ENCODE assay signal across 9 cellular contexts in genomic region chr17:45225051-45225700, GRCh38. TPM values are rescaled to one million over a fixed set of nuclear protein-coding genes. Genes with fewer than 3 reads are reported as not detected.
A peak's percentile ranks its signal among the peaks of the same experiment; 100 is the strongest.
DNase-seq lines count a peak whose midpoint lies in the region; ATAC-seq and TF ChIP-seq lines count a peak whose summit lies in the region.
"Had no signal": no experiment of that assay in that cellular context is flagged by ENCODE, and none has a peak within 500 bp of the region (broad histone marks: within the 10 kb centered on the region; RNA-seq: fewer than 3 reads in every experiment).

No MANE protein-coding gene starts in this region.

- peaks cover 0 to 33% (median 23%) of the 10 kb centered on the region in 4 donors for H3K4me1 ChIP-seq in sigmoid colon

- H3K4me3 ChIP-seq in GM08714 (ENCODE audit: low read length) (peak overlapping the region; percentile 53; the same call in 1 of the 2 replicates), sigmoid colon (no peak overlapping the region)

- H3K27me3 ChIP-seq in sigmoid colon: peaks cover 7 to 31% (median 18%) of the 10 kb centered on the region in 3 donors

- H3K4me1 Mint-ChIP-seq in central memory CD8-positive, alpha-beta T cell: peaks cover 77% of the 10 kb centered on the region

- 49 to 77% methylated on average over 7 of the region's 7 CpGs for WGBS in sigmoid colon, 2 donors

- TF ChIP-seq POLR2A in Raji (IDR thresholded peaks at IDR 0.05; ENCODE audit: insufficient read depth, low read depth, low read length) (peak; percentile 10; the same call in 1 of the 2 replicates), sigmoid colon (IDR thresholded peaks at IDR 0.05) (no peak)

- no peaks in the 10 kb centered on the region for H3K9me3 Mint-ChIP-seq in central memory CD8-positive, alpha-beta T cell

- peak overlapping the region; percentile 99 for H3K27ac Mint-ChIP-seq in central memory CD8-positive, alpha-beta T cell (ENCODE audit: low read depth)

- peaks cover 36% of the 10 kb centered on the region for H3K36me3 Mint-ChIP-seq in central memory CD8-positive, alpha-beta T cell (ENCODE audit: insufficient read depth)

- no peak for DNase-seq in central memory CD8-positive, alpha-beta T cell (ENCODE audit: low spot score in 2 of 2)
- DNase-seq in sigmoid colon (no peak), NCI-H446 (lab: John Stamatoyannopoulos, UW) (no peak)

- no peak for TF ChIP-seq EP300 in sigmoid colon (IDR thresholded peaks at IDR 0.05)

- peak overlapping the region in 3 of 4 donors; percentile 44 to 79 (median 76) for H3K27ac ChIP-seq in sigmoid colon

- no peaks in the 10 kb centered on the region for H3K27me3 Mint-ChIP-seq in central memory CD8-positive, alpha-beta T cell

- peak overlapping the region; percentile 91 for H3K4me3 Mint-ChIP-seq in central memory CD8-positive, alpha-beta T cell

- intact Hi-C loops in sigmoid colon (cut with DNase I): no loop called here

- H3K36me3 ChIP-seq in sigmoid colon: no peaks in the 10 kb centered on the region

- no peak for ATAC-seq in central memory CD8-positive, alpha-beta T cell (replicated peaks; ENCODE audit: extremely low read depth, poor library complexity, severe bottlenecking)
- ATAC-seq in HG03354 (IDR thresholded peaks at IDR 0.05; ENCODE audit: poor library complexity, severe bottlenecking, unreplicated experiment) (no peak), GM21526 (IDR thresholded peaks at IDR 0.05; ENCODE audit: low FRiP score, unreplicated experiment) (no peak), GM18517 (IDR thresholded peaks at IDR 0.05; ENCODE audit: unreplicated experiment) (no peak)

- no peak for TF ChIP-seq CTCF in sigmoid colon (IDR thresholded peaks at IDR 0.05)

- no peaks in the 10 kb centered on the region for H3K9me3 ChIP-seq in sigmoid colon

RNA-seq across cellular contexts. Expression of gene FMNL1, which starts 3.5 kb away (rescaled TPM):
- 10 to 100 TPM in 3 of 4 donors, 1 to 10 TPM in 1; 8.9 to 12.7 (median 11.0) TPM for total RNA-seq in sigmoid colon
- polyA plus RNA-seq in sigmoid colon: 10 to 100 TPM in 2 of 3 donors, 1 to 10 TPM in 1; 9.2 to 35.5 (median 10.8) TPM

RNA-seq across cellular contexts. Expression of gene SPATA32, which starts 36.7 kb away (rescaled TPM):
- not detected for total RNA-seq in sigmoid colon
- under 1 TPM in 1 of 3 donors, not detected in 2; 0.07 TPM for polyA plus RNA-seq in sigmoid colon
- total RNA-seq: fibroblast of villous mesenchyme had no signal
